In genomic region chr2:236679906-236680305, GRCh38 we compare ENCODE assay signal across 19 cellular contexts.
A peak's percentile ranks its signal among the peaks of the same experiment; 100 is the strongest.
DNase-seq lines count a peak whose midpoint lies in the region; ATAC-seq and TF ChIP-seq lines count a peak whose summit lies in the region.
"Had no signal": no experiment of that assay in that cellular context is flagged by ENCODE, and none has a peak within 500 bp of the region (broad histone marks: within the 10 kb centered on the region; RNA-seq: fewer than 3 reads in every experiment).

No MANE protein-coding gene starts in this region.

- peak overlapping the region; percentile 14 for H2BK5ac ChIP-seq in IMR-90 (ENCODE audit: low read depth, low read length, poor library complexity, severe bottlenecking)

- no peaks in the 10 kb centered on the region for H3K9me1 ChIP-seq in IMR-90 (ENCODE audit: insufficient read depth, low read length)

- no peak overlapping the region for H4K91ac ChIP-seq in IMR-90 (ENCODE audit: insufficient read depth, low read depth, low read length)

- peak overlapping the region; percentile 57; the same call in 1 of the 2 replicates for H3K4me2 ChIP-seq in IMR-90 (ENCODE audit: low read depth, low read length)
- H3K4me2 ChIP-seq: A549 had no signal

- TF ChIP-seq RAD21 in IMR-90 (IDR thresholded peaks at IDR 0.05; ENCODE audit: low read length) = no peak

- in situ Hi-C loops in IMR-90 (cut with MboI; ENCODE audit: low sequenced_read_pairs) (no loop called here), GM13977 (cut with MboI; ENCODE audit: low pct_unique_long_range_greater_than_20kb, low sequenced_read_pairs, unreplicated experiment) (no loop called here)

- H2BK20ac ChIP-seq in IMR-90 (ENCODE audit: low read depth, low read length) = no peak overlapping the region

- no peak for TF ChIP-seq POLR2A in IMR-90 (IDR thresholded peaks at IDR 0.05; ENCODE audit: low read depth, low read length)

- POLR2A ChIA-PET in IMR-90 (lab: Charles Lee; ENCODE audit: unreplicated experiment) = no interaction called here

- no peak overlapping the region for H2AK5ac ChIP-seq in IMR-90 (ENCODE audit: low read depth, low read length)

- ATAC-seq in IMR-90 (ENCODE audit: low read depth) = peak; percentile 88
- peak; percentile 67 for ATAC-seq in foreskin keratinocyte
- ATAC-seq: A549, gastrocnemius medialis, left lung had no signal

- TF ChIP-seq CTCF in IMR-90 (conservative IDR thresholded peaks at IDR 0.05; ENCODE audit: low read depth, low read length) = no peak
- TF ChIP-seq CTCF in foreskin keratinocyte (conservative IDR thresholded peaks at IDR 0.05) = no peak
- TF ChIP-seq CTCF in GM13977 (IDR thresholded peaks at IDR 0.05; ENCODE audit: extremely low read depth, insufficient read depth, missing control alignments) = no peak

- intact Hi-C loops in IMR-90 (cut with micrococcal nuclease) = loop anchor here (1.0 kb wide), 1 partner anchor 16 kb away; no protein-coding TSS in a partner anchor

- CTCF ChIA-PET in IMR-90 (lab: Yijun Ruan, JAX) = no interaction called here

- no peak overlapping the region for H3K18ac ChIP-seq in IMR-90 (ENCODE audit: low read depth, low read length)

- peaks cover 17% of the 10 kb centered on the region for H3K27me3 ChIP-seq in IMR-90 (ENCODE audit: control insufficient read depth, insufficient read depth, low read length)
- no peaks in the 10 kb centered on the region for H3K27me3 ChIP-seq in foreskin keratinocyte
- H3K27me3 ChIP-seq: gastrocnemius medialis, left lung had no signal

- DNase-seq in AG08395 (ENCODE audit: low spot score) (peak; percentile 26), IMR-90 (peak; percentile 40), amniotic stem cell (lab: John Stamatoyannopoulos, UW) (peak; percentile 29), foreskin keratinocyte (peak; percentile 74 to 88), NCI-H2029 treated with DMSO at 0.1 percent for 48 hours (lab: John Stamatoyannopoulos, UW) (no peak), hepatic stellate cell (ENCODE audit: low spot score) (no peak), NCI-H748 (lab: John Stamatoyannopoulos, UW; ENCODE audit: unreplicated experiment) (no peak), GM13977 (ENCODE audit: low spot score) (no peak)
- DNase-seq: activated T-cell treated with anti-CD3 and anti-CD28 coated beads for 4 hours; COR-L47; effector CD8-positive, alpha-beta T cell; gastrocnemius medialis; GDM1; left lung; NCI-H187 treated with DMSO at 0.1 percent for 48 hours had no signal

- H3K9me3 ChIP-seq in IMR-90 (ENCODE audit: control insufficient read depth, insufficient read depth, low read length) = peaks cover 2% of the 10 kb centered on the region; the same call in 1 of the 2 replicates
- H3K9me3 ChIP-seq: A549, gastrocnemius medialis, HAP-1, left lung had no signal

- H3K36me3 ChIP-seq in IMR-90 (ENCODE audit: control insufficient read depth, insufficient read depth, low read length) = no peaks in the 10 kb centered on the region
- H3K36me3 ChIP-seq: gastrocnemius medialis, HAP-1, left lung had no signal

- no peak overlapping the region for H2AK9ac ChIP-seq in IMR-90 (replicated peaks; ENCODE audit: low read depth, low read length, poor library complexity)

- no peaks in the 10 kb centered on the region for H3K79me1 ChIP-seq in IMR-90 (ENCODE audit: low read depth in 1 of 2, low read length in 2 of 2)

- H3K9ac ChIP-seq in IMR-90 (ENCODE audit: low read depth, low read length) = no peak overlapping the region
- H3K9ac ChIP-seq: parathyroid adenoma had no signal

- H3K4ac ChIP-seq in IMR-90 (ENCODE audit: low read depth, low read length) = no peak overlapping the region

- H3K4me1 ChIP-seq in IMR-90 (ENCODE audit: control insufficient read depth, insufficient read depth, low read length) (peaks cover 4% of the 10 kb centered on the region), foreskin keratinocyte (peaks cover 27% of the 10 kb centered on the region)
- H3K4me1 ChIP-seq: HAP-1, left lung, parathyroid adenoma had no signal

- peak overlapping the region; percentile 61; the same call in 1 of the 2 replicates for H3K27ac ChIP-seq in IMR-90 (ENCODE audit: insufficient read depth, low read length)
- peak overlapping the region; percentile 44 for H3K27ac ChIP-seq in foreskin keratinocyte
- H3K27ac ChIP-seq: A549, gastrocnemius medialis, left lung, parathyroid adenoma, SK-N-MC had no signal

- no peak overlapping the region for H3K14ac ChIP-seq in IMR-90 (replicated peaks; ENCODE audit: low read depth, low read length)

- dilution Hi-C loops in IMR-90 (cut with HindIII; ENCODE audit: low sequenced_read_pairs, unreplicated experiment) = no loop called here

- H4K20me1 ChIP-seq in IMR-90 (ENCODE audit: insufficient read depth, low read length) = no peaks in the 10 kb centered on the region

- H3K4me3 ChIP-seq in IMR-90 (ENCODE audit: insufficient read depth, low read depth, low read length) = no peak overlapping the region
- H3K4me3 ChIP-seq: A549, gastrocnemius medialis, HAP-1, left lung, SK-N-MC had no signal

- no peak overlapping the region for H3K56ac ChIP-seq in IMR-90 (ENCODE audit: extremely low read depth, insufficient read depth, low read length)

- no peak overlapping the region for H2AFZ ChIP-seq in IMR-90 (replicated peaks; ENCODE audit: low read length, poor library complexity)
- H2AFZ ChIP-seq: parathyroid adenoma had no signal

- no peak overlapping the region for H2BK15ac ChIP-seq in IMR-90 (ENCODE audit: low read depth, low read length)

- no CpG with 5 or more reads among the region's 4 CpGs for WGBS in IMR-90 (ENCODE audit: extremely low coverage in 2 of 2, insufficient read length in 1 of 2), 2 experiments

- H4K5ac ChIP-seq in IMR-90 (ENCODE audit: low read depth, low read length) = no peak overlapping the region

- no peak overlapping the region for H3K23ac ChIP-seq in IMR-90 (ENCODE audit: low read depth, low read length)

- H2BK120ac ChIP-seq in IMR-90 (ENCODE audit: low read depth, low read length) = no peak overlapping the region

- no peak overlapping the region for H4K8ac ChIP-seq in IMR-90 (ENCODE audit: low read depth in 2 of 2, low read length in 2 of 2)

- no TSS peak for BruUV-seq in IMR-90 (replicated peaks; lab: Mats Ljungman, UMichigan)

TF ChIP-seq in IMR-90, 13 proteins besides CTCF, POLR2A, EP300 and RAD21:
- TF ChIP-seq NFE2L2 (IDR thresholded peaks at IDR 0.05; ENCODE audit: low read depth, low read length) (no peak), MAZ (IDR thresholded peaks at IDR 0.05; ENCODE audit: borderline replicate concordance, low read depth, low read length) (no peak), RCOR1 (IDR thresholded peaks at IDR 0.05; ENCODE audit: insufficient replicate concordance, low read length) (no peak), BHLHE40 (IDR thresholded peaks at IDR 0.05; ENCODE audit: low read depth, low read length) (no peak)

Comparison
In these comparisons a context has a peak if more than half of its experiments do, and no peak if none do; other contexts are left out.
1. DNase-seq: peak in AG08395 (single experiment), IMR-90 (single experiment), amniotic stem cell (single experiment) and foreskin keratinocyte (2 of 2); none in NCI-H2029 treated with DMSO at 0.1 percent for 48 hours (single experiment), hepatic stellate cell (single experiment), NCI-H748 (single experiment) and GM13977 (single experiment).